Comparison of ENCODE assay signal across 1 cellular context in the genomic region with DNA sequence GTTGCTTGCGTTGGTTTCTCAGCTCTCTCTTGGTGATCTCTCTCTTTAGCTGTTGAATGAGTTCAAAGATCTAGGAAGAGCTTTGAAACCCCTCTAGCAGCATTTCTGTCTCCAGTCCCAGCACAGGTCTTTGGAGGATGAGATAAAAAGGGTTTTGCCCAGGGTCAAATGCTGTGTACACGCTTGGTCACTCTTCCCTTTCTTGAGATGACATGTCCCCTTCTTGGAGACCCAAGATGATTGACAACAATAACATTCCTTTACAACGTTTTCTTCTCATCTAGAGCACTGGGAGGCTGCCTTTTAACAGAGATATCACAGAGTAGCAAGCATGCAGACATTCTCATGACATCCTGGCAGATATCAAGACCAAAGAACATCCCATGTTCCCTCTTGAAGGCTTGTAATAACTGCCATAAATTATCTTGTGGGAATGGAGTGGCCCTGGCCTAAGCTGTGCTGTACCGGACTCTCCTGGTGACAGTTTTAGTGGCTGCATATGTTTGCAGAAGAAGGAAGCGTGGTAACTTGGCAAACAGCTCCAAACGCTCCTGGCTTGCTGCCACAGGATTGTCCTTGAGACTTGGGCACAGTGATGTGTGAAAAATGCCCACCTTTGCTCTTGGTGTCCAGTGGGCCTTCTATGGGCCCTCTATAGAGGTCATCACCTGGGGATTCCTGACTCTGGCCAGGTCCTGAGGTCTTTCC.
TF ChIP-seq lines count a peak whose summit lies in the region.

No MANE protein-coding gene starts in this region.

TF ChIP-seq in H1, 55 proteins besides CTCF, POLR2A, EP300 and RAD21 (continued from another document):
- TF ChIP-seq, protein P1, sequence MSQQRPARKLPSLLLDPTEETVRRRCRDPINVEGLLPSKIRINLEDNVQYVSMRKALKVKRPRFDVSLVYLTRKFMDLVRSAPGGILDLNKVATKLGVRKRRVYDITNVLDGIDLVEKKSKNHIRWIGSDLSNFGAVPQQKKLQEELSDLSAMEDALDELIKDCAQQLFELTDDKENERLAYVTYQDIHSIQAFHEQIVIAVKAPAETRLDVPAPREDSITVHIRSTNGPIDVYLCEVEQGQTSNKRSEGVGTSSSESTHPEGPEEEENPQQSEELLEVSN (IDR thresholded peaks at IDR 0.05) = no peak
- TF ChIP-seq KDM5A (IDR thresholded peaks at IDR 0.05; ENCODE audit: low read length) (no peak), POLR2AphosphoS5 (IDR thresholded peaks at IDR 0.05; ENCODE audit: low read depth, low read length) (no peak), CTBP2 (IDR thresholded peaks at IDR 0.05; ENCODE audit: borderline replicate concordance, insufficient read depth, insufficient read length, low read length) (no peak), YY1 (IDR thresholded peaks at IDR 0.05; ENCODE audit: low read depth, low read length) (no peak)
- TF ChIP-seq, protein P2, sequence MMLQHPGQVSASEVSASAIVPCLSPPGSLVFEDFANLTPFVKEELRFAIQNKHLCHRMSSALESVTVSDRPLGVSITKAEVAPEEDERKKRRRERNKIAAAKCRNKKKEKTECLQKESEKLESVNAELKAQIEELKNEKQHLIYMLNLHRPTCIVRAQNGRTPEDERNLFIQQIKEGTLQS (IDR thresholded peaks at IDR 0.05; ENCODE audit: insufficient read depth, low read depth, low read length) = no peak
- TF ChIP-seq, protein P3, sequence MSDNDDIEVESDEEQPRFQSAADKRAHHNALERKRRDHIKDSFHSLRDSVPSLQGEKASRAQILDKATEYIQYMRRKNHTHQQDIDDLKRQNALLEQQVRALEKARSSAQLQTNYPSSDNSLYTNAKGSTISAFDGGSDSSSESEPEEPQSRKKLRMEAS (IDR thresholded peaks at IDR 0.05) = no peak
